Comparison of ENCODE assay signal across 2 cellular contexts in the genomic region with DNA sequence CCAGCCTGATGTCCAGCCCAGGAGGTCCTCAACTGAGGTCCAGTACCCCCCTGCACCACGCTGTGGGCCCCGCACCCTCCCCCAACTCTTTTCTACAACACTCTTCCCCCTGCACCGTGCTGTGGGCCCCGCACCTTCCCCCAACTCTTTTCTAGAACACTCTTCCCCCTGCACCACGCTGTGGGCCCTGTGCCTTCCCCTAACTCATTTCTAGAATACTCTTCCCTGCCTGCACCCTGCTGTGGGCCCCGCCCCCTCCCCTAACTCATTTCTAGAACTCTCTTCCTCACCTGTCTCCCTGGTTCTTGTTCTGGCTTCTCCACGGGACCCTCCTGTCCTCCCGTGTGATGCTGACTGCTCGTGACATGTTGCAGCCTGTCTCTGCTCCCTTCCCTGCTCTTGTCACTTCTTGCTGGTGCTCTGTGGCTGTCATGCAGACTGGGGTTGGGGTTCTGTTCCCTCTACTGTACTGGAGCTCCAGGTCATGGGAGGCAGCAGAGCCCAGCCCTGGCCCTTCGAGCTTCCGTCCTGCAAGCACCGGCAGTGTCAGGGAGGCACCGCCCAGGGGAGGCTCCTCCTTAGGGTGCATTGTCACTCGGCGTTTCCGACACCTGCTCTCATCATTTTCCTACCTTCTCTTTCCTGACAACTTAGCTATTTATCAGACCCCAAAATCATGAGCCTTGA.
TF ChIP-seq lines count a peak whose summit lies in the region.

No MANE protein-coding gene starts in this region.

TF ChIP-seq in SK-N-SH, 30 proteins besides CTCF, POLR2A, EP300 and RAD21:
- TF ChIP-seq TEAD4 (IDR thresholded peaks at IDR 0.05; ENCODE audit: borderline replicate concordance, insufficient read depth), result no peak

TF ChIP-seq in SK-N-SH treated with all-trans-retinoic acid at 6 μM for 48 hours, 23 proteins besides CTCF, POLR2A, EP300 and RAD21:
- TF ChIP-seq GLIS3 (CRISPR knock-in tag; IDR thresholded peaks at IDR 0.05) (no peak), CSDC2 (CRISPR knock-in tag; IDR thresholded peaks at IDR 0.05) (no peak), RARB (CRISPR knock-in tag; IDR thresholded peaks at IDR 0.05) (no peak)
